Comparison of ENCODE assay signal across 13 cellular contexts in genomic region chr2:43518718-43519117, GRCh38.
DNase-seq lines count a peak whose midpoint lies in the region; ATAC-seq and TF ChIP-seq lines count a peak whose summit lies in the region.
"Had no signal": no experiment of that assay in that cellular context is flagged by ENCODE, and none has a peak within 500 bp of the region (broad histone marks: within the 10 kb centered on the region; RNA-seq: fewer than 3 reads in every experiment).

No MANE protein-coding gene starts in this region.

- peak overlapping the region; percentile 91 to 94 for H3K27ac ChIP-seq in breast epithelium
- H3K27ac ChIP-seq in naive thymus-derived CD4-positive, alpha-beta T cell (ENCODE audit: low read depth, low read length) = no peak overlapping the region
- peak overlapping the region in 3 of 4 donors; percentile 59 to 87 (median 85) for H3K27ac ChIP-seq in tibial nerve

- no peaks in the 10 kb centered on the region for H3K9me3 Mint-ChIP-seq in activated naive CD4-positive, alpha-beta T cell treated with anti-CD3 and anti-CD28 coated beads, Interleukin-2, amount 50 U/mL, for 24 hours
- no peaks in the 10 kb centered on the region for H3K9me3 Mint-ChIP-seq in naive thymus-derived CD4-positive, alpha-beta T cell

- no peak for DNase-seq in activated naive CD4-positive, alpha-beta T cell treated with anti-CD3 and anti-CD28 coated beads, Interleukin-2, amount 50 U/mL, for 16 hours
- no peak for DNase-seq in breast epithelium (ENCODE audit: low spot score in 2 of 2)
- no peak for DNase-seq in naive thymus-derived CD4-positive, alpha-beta T cell
- no peak for DNase-seq in tibial nerve (ENCODE audit: low spot score in 2 of 2)
- no peak for DNase-seq in GDM1 (lab: John Stamatoyannopoulos, UW)
- no peak for DNase-seq in NCI-H187 (lab: John Stamatoyannopoulos, UW)
- no peak for DNase-seq in NCI-H345 (lab: John Stamatoyannopoulos, UW)
- DNase-seq: amniotic stem cell; DND-41; effector CD8-positive, alpha-beta T cell; glutamatergic neuron; NCI-H2227 treated with DMSO at 0.1 percent for 48 hours had no signal

- TF ChIP-seq POLR2A in breast epithelium (IDR thresholded peaks at IDR 0.05) = no peak
- no peak for TF ChIP-seq POLR2A in tibial nerve (IDR thresholded peaks at IDR 0.05)

- no peaks in the 10 kb centered on the region for H3K27me3 Mint-ChIP-seq in activated naive CD4-positive, alpha-beta T cell treated with anti-CD3 and anti-CD28 coated beads, Interleukin-2, amount 50 U/mL, for 24 hours
- no peaks in the 10 kb centered on the region for H3K27me3 Mint-ChIP-seq in naive thymus-derived CD4-positive, alpha-beta T cell

- H3K4me3 Mint-ChIP-seq in activated naive CD4-positive, alpha-beta T cell treated with anti-CD3 and anti-CD28 coated beads, Interleukin-2, amount 50 U/mL, for 24 hours = no peak overlapping the region
- no peak overlapping the region for H3K4me3 Mint-ChIP-seq in naive thymus-derived CD4-positive, alpha-beta T cell

- H3K27ac Mint-ChIP-seq in activated naive CD4-positive, alpha-beta T cell treated with anti-CD3 and anti-CD28 coated beads, Interleukin-2, amount 50 U/mL, for 24 hours = peak overlapping the region; percentile 70
- H3K27ac Mint-ChIP-seq in naive thymus-derived CD4-positive, alpha-beta T cell = peak overlapping the region in 6 of 9 donors; percentile 1 to 36 (median 6)

- 97 to 100% methylated on average over 2 of the region's 2 CpGs for WGBS in tibial nerve, 2 donors

- H3K4me3 ChIP-seq in breast epithelium (no peak overlapping the region), tibial nerve (no peak overlapping the region)
- H3K4me3 ChIP-seq in naive thymus-derived CD4-positive, alpha-beta T cell (ENCODE audit: low read length) = no peak overlapping the region

- TF ChIP-seq CTCF in breast epithelium (IDR thresholded peaks at IDR 0.05) (no peak), tibial nerve (IDR thresholded peaks at IDR 0.05) (no peak)

- CTCF ChIA-PET in naive thymus-derived CD4-positive, alpha-beta T cell (lab: Charles Lee) = interaction anchor here (0.7 kb wide), 1 partner anchor 339 kb away, joined by 3 read pairs; no protein-coding TSS in a partner anchor

- H3K9me3 ChIP-seq in breast epithelium (no peaks in the 10 kb centered on the region), tibial nerve (no peaks in the 10 kb centered on the region)
- no peaks in the 10 kb centered on the region for H3K9me3 ChIP-seq in naive thymus-derived CD4-positive, alpha-beta T cell (ENCODE audit: control insufficient read depth in 2 of 3, low read length in 3 of 3)

- peaks cover 5% of the 10 kb centered on the region for H3K36me3 Mint-ChIP-seq in activated naive CD4-positive, alpha-beta T cell treated with anti-CD3 and anti-CD28 coated beads, Interleukin-2, amount 50 U/mL, for 24 hours
- H3K36me3 Mint-ChIP-seq in naive thymus-derived CD4-positive, alpha-beta T cell = peaks cover 0 to 11% (median 7%) of the 10 kb centered on the region in 5 donors

- intact Hi-C loops in breast epithelium (cut with DNase I; ENCODE audit: low total_unique reads) = no loop called here
- intact Hi-C loops in naive thymus-derived CD4-positive, alpha-beta T cell (cut with micrococcal nuclease) = no loop called here

- no peak for ATAC-seq in naive thymus-derived CD4-positive, alpha-beta T cell

- peaks cover 37% of the 10 kb centered on the region for H3K4me1 Mint-ChIP-seq in activated naive CD4-positive, alpha-beta T cell treated with anti-CD3 and anti-CD28 coated beads, Interleukin-2, amount 50 U/mL, for 24 hours
- H3K4me1 Mint-ChIP-seq in naive thymus-derived CD4-positive, alpha-beta T cell = peaks cover 7 to 40% (median 17%) of the 10 kb centered on the region in 7 donors

- H3K27me3 ChIP-seq in breast epithelium (no peaks in the 10 kb centered on the region), tibial nerve (no peaks in the 10 kb centered on the region)
- no peaks in the 10 kb centered on the region for H3K27me3 ChIP-seq in naive thymus-derived CD4-positive, alpha-beta T cell (ENCODE audit: control insufficient read depth in 2 of 2, insufficient read depth in 2 of 2, low read length in 2 of 2)

- H3K4me1 ChIP-seq in breast epithelium (peaks cover 4 to 27% of the 10 kb centered on the region in 2 donors), tibial nerve (peaks cover 0 to 52% (median 26%) of the 10 kb centered on the region in 4 donors)
- no peaks in the 10 kb centered on the region for H3K4me1 ChIP-seq in naive thymus-derived CD4-positive, alpha-beta T cell (ENCODE audit: control insufficient read depth in 2 of 2, insufficient read depth in 2 of 2, low read length in 2 of 2)

- POLR2A ChIA-PET in naive thymus-derived CD4-positive, alpha-beta T cell (lab: Charles Lee) = no interaction called here

- H3K36me3 ChIP-seq in breast epithelium = no peaks in the 10 kb centered on the region
- no peaks in the 10 kb centered on the region for H3K36me3 ChIP-seq in naive thymus-derived CD4-positive, alpha-beta T cell (ENCODE audit: control insufficient read depth in 2 of 3, insufficient read depth in 3 of 3, low read length in 3 of 3)
- no peaks in the 10 kb centered on the region for H3K36me3 ChIP-seq in tibial nerve

- no peak for TF ChIP-seq EP300 in tibial nerve (IDR thresholded peaks at IDR 0.05)
